ENCODE assay signal across 19 cellular contexts in genomic region chr7:98038731-98039130, GRCh38. TPM values are rescaled to one million over a fixed set of nuclear protein-coding genes. Genes with fewer than 3 reads are reported as not detected.
DNase-seq lines count a peak whose midpoint lies in the region; ATAC-seq and TF ChIP-seq lines count a peak whose summit lies in the region.
"Had no signal": no experiment of that assay in that cellular context is flagged by ENCODE, and none has a peak within 500 bp of the region (broad histone marks: within the 10 kb centered on the region; RNA-seq: fewer than 3 reads in every experiment).

No MANE protein-coding gene starts in this region.

- no peak overlapping the region for H3K27ac ChIP-seq in substantia nigra (ENCODE audit: low read depth, low read length, poor library complexity, severe bottlenecking)
- H3K27ac ChIP-seq: KMS-11 had no signal

- in situ Hi-C loops in G401 (cut with HindIII; ENCODE audit: low sequenced_read_pairs), result loop anchor here (10.0 kb wide), 1 partner anchor 136 kb away; no protein-coding TSS in a partner anchor

- no peak for ATAC-seq in omental fat pad (ENCODE audit: low FRiP score)

- peak; percentile 89 for DNase-seq in G401 (ENCODE audit: low spot score)
- DNase-seq in cerebellar cortex (ENCODE audit: low spot score), result peak; percentile 85
- peak; percentile 61 for DNase-seq in medulla oblongata (ENCODE audit: extremely low spot score)
- DNase-seq in substantia nigra (lab: John Stamatoyannopoulos, UW), result peak in 38 of 49 donors; percentile 5 to 76 (median 32)
- DNase-seq in NCI-H1930 (lab: John Stamatoyannopoulos, UW), result no peak
- no peak for DNase-seq in omental fat pad (ENCODE audit: low spot score)
- no peak for DNase-seq in HPDE6-E6E7 (ENCODE audit: extremely low spot score)
- DNase-seq: ACHN; CD4-positive, alpha-beta memory T cell; NCI-H1092 treated with DMSO at 0.1 percent for 48 hours; NCI-H187; NCI-H82; Right ventricle myocardium superior had no signal

- no peak for TF ChIP-seq CTCF in omental fat pad (IDR thresholded peaks at IDR 0.05)

RNA-seq across cellular contexts. Expression of gene OCM2, which starts 48.7 kb away (rescaled TPM):
- total RNA-seq in G401 (2014; rRNA removed; shearing (Covaris generic)), result not detected in 2 replicates
- not detected for total RNA-seq in omental fat pad
- total RNA-seq: B cell; CD4-positive, alpha-beta memory T cell; Daoy; H1; MCF 10A; NCI-H460; Right ventricle myocardium superior had no signal

Comparison
In these comparisons a context has a peak if more than half of its experiments do, and no peak if none do; other contexts are left out.
1. DNase-seq: peak in G401 (single experiment), cerebellar cortex (single experiment), medulla oblongata (single experiment) and substantia nigra (38 of 49); none in NCI-H1930 (0 of 2), omental fat pad (single experiment) and HPDE6-E6E7 (single experiment).